In genomic region chr4:36255575-36255974, GRCh38 we compare ENCODE assay signal across 9 cellular contexts. TPM values are rescaled to one million over a fixed set of nuclear protein-coding genes. Genes with fewer than 3 reads are reported as not detected.
DNase-seq lines count a peak whose midpoint lies in the region; ATAC-seq and TF ChIP-seq lines count a peak whose summit lies in the region.
"Had no signal": no experiment of that assay in that cellular context is flagged by ENCODE, and none has a peak within 500 bp of the region (broad histone marks: within the 10 kb centered on the region; RNA-seq: fewer than 3 reads in every experiment).

No MANE protein-coding gene starts in this region.

- H3K4me3 Mint-ChIP-seq in CD4-positive, CD25-positive, alpha-beta regulatory T cell: peak overlapping the region; percentile 24 to 69 (median 51)
- H3K4me3 Mint-ChIP-seq in activated CD8-positive, alpha-beta memory T cell treated with anti-CD3 and anti-CD28 coated beads, Interleukin-2, amount 10 ng/mL, durations not matched to agents 7 days and 5 days: peak overlapping the region; percentile 53
- peak overlapping the region; percentile 87 for H3K4me3 Mint-ChIP-seq in natural killer cell

- 84% methylated on average over 2 of the region's 2 CpGs for WGBS in prostate gland

- H3K36me3 Mint-ChIP-seq in CD4-positive, CD25-positive, alpha-beta regulatory T cell: no peaks in the 10 kb centered on the region
- H3K36me3 Mint-ChIP-seq in activated CD8-positive, alpha-beta memory T cell treated with anti-CD3 and anti-CD28 coated beads, Interleukin-2, amount 10 ng/mL, durations not matched to agents 7 days and 5 days: peaks cover 8% of the 10 kb centered on the region
- H3K36me3 Mint-ChIP-seq in natural killer cell: no peaks in the 10 kb centered on the region

- H3K27me3 ChIP-seq in CD4-positive, CD25-positive, alpha-beta regulatory T cell (ENCODE audit: control insufficient read depth, insufficient read depth, low read length): no peaks in the 10 kb centered on the region
- H3K27me3 ChIP-seq in prostate gland (replicated peaks; ENCODE audit: insufficient read depth): no peaks in the 10 kb centered on the region

- CTCF ChIA-PET in activated CD8-positive, alpha-beta memory T cell treated with anti-CD3 and anti-CD28 coated beads, Interleukin-2, amount 10 ng/mL, durations not matched to agents 7 days and 5 days (lab: Charles Lee): interaction anchor here (2.5 to 5.2 kb wide), 3 partner anchors 12 to 144 kb away, joined by 10 to 38 read pairs (median 12); partner anchors contain the start of gene ARAP2

- H3K4me1 ChIP-seq in CD4-positive, CD25-positive, alpha-beta regulatory T cell (ENCODE audit: control insufficient read depth, insufficient read depth, low read length, poor library complexity, severe bottlenecking): peaks cover 19% of the 10 kb centered on the region
- H3K4me1 ChIP-seq in prostate gland (replicated peaks): no peaks in the 10 kb centered on the region

- no peaks in the 10 kb centered on the region for H3K9me3 Mint-ChIP-seq in CD4-positive, CD25-positive, alpha-beta regulatory T cell
- H3K9me3 Mint-ChIP-seq in activated CD8-positive, alpha-beta memory T cell treated with anti-CD3 and anti-CD28 coated beads, Interleukin-2, amount 10 ng/mL, durations not matched to agents 7 days and 5 days (ENCODE audit: low read depth): no peaks in the 10 kb centered on the region
- H3K9me3 Mint-ChIP-seq in natural killer cell: no peaks in the 10 kb centered on the region

- H3K27ac Mint-ChIP-seq in CD4-positive, CD25-positive, alpha-beta regulatory T cell: peak overlapping the region; percentile 69 to 90 (median 87)
- peak overlapping the region; percentile 94 for H3K27ac Mint-ChIP-seq in activated CD8-positive, alpha-beta memory T cell treated with anti-CD3 and anti-CD28 coated beads, Interleukin-2, amount 10 ng/mL, durations not matched to agents 7 days and 5 days
- H3K27ac Mint-ChIP-seq in natural killer cell: peak overlapping the region; percentile 83 to 94

- intact Hi-C loops in natural killer cell (cut with micrococcal nuclease): loop anchor here (1.0 to 2.0 kb wide), 4 partner anchors 11 to 31 kb away; partner anchors contain the start of genes ARAP2 and DTHD1
- intact Hi-C loops in prostate gland (cut with DNase I): no loop called here

- TF ChIP-seq POLR2A in prostate gland (IDR thresholded peaks at IDR 0.05): no peak

- peaks cover 14 to 56% (median 29%) of the 10 kb centered on the region in 4 donors for H3K4me1 Mint-ChIP-seq in CD4-positive, CD25-positive, alpha-beta regulatory T cell
- H3K4me1 Mint-ChIP-seq in activated CD8-positive, alpha-beta memory T cell treated with anti-CD3 and anti-CD28 coated beads, Interleukin-2, amount 10 ng/mL, durations not matched to agents 7 days and 5 days: peaks cover 52% of the 10 kb centered on the region
- peaks cover 53 to 63% of the 10 kb centered on the region in 2 donors for H3K4me1 Mint-ChIP-seq in natural killer cell

- no peaks in the 10 kb centered on the region for H3K36me3 ChIP-seq in CD4-positive, CD25-positive, alpha-beta regulatory T cell (ENCODE audit: control insufficient read depth, insufficient read depth, low read length)
- H3K36me3 ChIP-seq in prostate gland: no peaks in the 10 kb centered on the region

- H3K27ac ChIP-seq in CD4-positive, CD25-positive, alpha-beta regulatory T cell (ENCODE audit: insufficient read depth, low read length, poor library complexity, severe bottlenecking): peak overlapping the region; percentile 50
- H3K27ac ChIP-seq in prostate gland: no peak overlapping the region

- peak; percentile 17 to 88 (median 79) for DNase-seq in CD4-positive, CD25-positive, alpha-beta regulatory T cell
- peak; percentile 81 for DNase-seq in activated CD8-positive, alpha-beta memory T cell treated with anti-CD3 and anti-CD28 coated beads, Interleukin-2, amount 10 ng/mL, durations not matched to agents 7 days and 5 days
- DNase-seq in natural killer cell: peak; percentile 52
- DNase-seq in omental fat pad (ENCODE audit: low spot score): no peak
- no peak for DNase-seq in NCI-H1694 treated with DMSO at 0.1 percent for 48 hours (lab: John Stamatoyannopoulos, UW)
- DNase-seq in prostate gland (ENCODE audit: low spot score): no peak

- TF ChIP-seq CTCF in natural killer cell (IDR thresholded peaks at IDR 0.05) (no peak), omental fat pad (IDR thresholded peaks at IDR 0.05) (no peak), prostate gland (IDR thresholded peaks at IDR 0.05) (no peak)

- peak overlapping the region; percentile 37 for H3K4me3 ChIP-seq in CD4-positive, CD25-positive, alpha-beta regulatory T cell (ENCODE audit: low read depth, low read length)
- no peak overlapping the region for H3K4me3 ChIP-seq in prostate gland

- H3K27me3 Mint-ChIP-seq in CD4-positive, CD25-positive, alpha-beta regulatory T cell: no peaks in the 10 kb centered on the region
- no peaks in the 10 kb centered on the region for H3K27me3 Mint-ChIP-seq in activated CD8-positive, alpha-beta memory T cell treated with anti-CD3 and anti-CD28 coated beads, Interleukin-2, amount 10 ng/mL, durations not matched to agents 7 days and 5 days
- no peaks in the 10 kb centered on the region for H3K27me3 Mint-ChIP-seq in natural killer cell (ENCODE audit: low read depth in 2 of 2)

- H3K9me3 ChIP-seq in CD4-positive, CD25-positive, alpha-beta regulatory T cell (ENCODE audit: control insufficient read depth in 2 of 2, low read length in 2 of 2): no peaks in the 10 kb centered on the region
- H3K9me3 ChIP-seq in prostate gland: no peaks in the 10 kb centered on the region

- ATAC-seq in CD4-positive, CD25-positive, alpha-beta regulatory T cell (ENCODE audit: low read depth in 2 of 2): peak; percentile 96
- ATAC-seq in GM19463 (IDR thresholded peaks at IDR 0.05; ENCODE audit: unreplicated experiment) (peak; percentile 60), HG03520 (IDR thresholded peaks at IDR 0.05; ENCODE audit: unreplicated experiment) (peak; percentile 80), natural killer cell (peak; percentile 77 to 91 (median 90)), omental fat pad (ENCODE audit: low FRiP score) (no peak)
- ATAC-seq in activated CD8-positive, alpha-beta memory T cell treated with anti-CD3 and anti-CD28 coated beads, Interleukin-2, amount 10 ng/mL, durations not matched to agents 7 days and 5 days: peak; percentile 84

RNA-seq across cellular contexts. Expression of gene ARAP2, which starts 11.3 kb away (rescaled TPM):
- 92.2 TPM for total RNA-seq in CD4-positive, CD25-positive, alpha-beta regulatory T cell
- polyA plus RNA-seq in CD4-positive, CD25-positive, alpha-beta regulatory T cell: 10 to 100 TPM; 10.2 to 21.2 (median 13.9) TPM
- 10 to 100 TPM; 52.9 to 76.1 TPM for total RNA-seq in activated CD8-positive, alpha-beta memory T cell treated with anti-CD3 and anti-CD28 coated beads, Interleukin-2, amount 10 ng/mL, durations not matched to agents 7 days and 5 days
- total RNA-seq in natural killer cell (100 to 1,000 TPM; 199 to 295 (median 270) TPM), omental fat pad (100 to 1,000 TPM in 2 of 4 donors, 10 to 100 TPM in 2; 21.6 to 138 (median 72.3) TPM), prostate gland (10 to 100 TPM; 10.3 to 97.8 TPM)
- total RNA-seq: myocyte had no signal

RNA-seq across cellular contexts. Expression of gene DTHD1, which starts 25.8 kb away (rescaled TPM):
- total RNA-seq in CD4-positive, CD25-positive, alpha-beta regulatory T cell: 3.3 TPM
- polyA plus RNA-seq in CD4-positive, CD25-positive, alpha-beta regulatory T cell: under 1 TPM in 3 of 4 donors, not detected in 1; 0.09 to 0.38 (median 0.10) TPM
- 1 to 10 TPM; 1.7 to 2.9 TPM for total RNA-seq in activated CD8-positive, alpha-beta memory T cell treated with anti-CD3 and anti-CD28 coated beads, Interleukin-2, amount 10 ng/mL, durations not matched to agents 7 days and 5 days
- total RNA-seq in natural killer cell (10 to 100 TPM; 67.0 to 95.4 (median 81.5) TPM), omental fat pad (1 to 10 TPM in 3 of 4 donors, under 1 TPM in 1; 0.84 to 3.0 (median 1.2) TPM), prostate gland (under 1 TPM in 1 of 2 donors, not detected in 1; 0.91 TPM)
- total RNA-seq: myocyte had no signal

Comparison
In these comparisons a context has a peak if more than half of its experiments do, and no peak if none do; other contexts are left out.
1. DNase-seq: peak in CD4-positive, CD25-positive, alpha-beta regulatory T cell (3 of 3), activated CD8-positive, alpha-beta memory T cell treated with anti-CD3 and anti-CD28 coated beads, Interleukin-2, amount 10 ng/mL, durations not matched to agents 7 days and 5 days (single experiment) and natural killer cell (single experiment); none in omental fat pad (single experiment), NCI-H1694 treated with DMSO at 0.1 percent for 48 hours (single experiment) and prostate gland (single experiment).
2. RNA of gene DTHD1, which starts 25.8 kb away (total RNA-seq): 67.0 to 95.4 TPM in natural killer cell; 3.3 TPM in CD4-positive, CD25-positive, alpha-beta regulatory T cell (single experiment), 1.7 to 2.9 TPM in activated CD8-positive, alpha-beta memory T cell treated with anti-CD3 and anti-CD28 coated beads, Interleukin-2, amount 10 ng/mL, durations not matched to agents 7 days and 5 days, 0.84 to 3.0 TPM in omental fat pad and 0.91 TPM in prostate gland; every median in the first group is over 10 times any median in the second.
3. Peak in every context shown above with its lines, with median percentiles within 50 percentile points of each other: H3K27ac Mint-ChIP-seq and H3K4me3 Mint-ChIP-seq.